ENCODE assay signal across 18 cellular contexts in genomic region chr18:79383388-79384056, GRCh38.
"Had no signal": no experiment of that assay in that cellular context is flagged by ENCODE, and none has a peak within 500 bp of the region (broad histone marks: within the 10 kb centered on the region; RNA-seq: fewer than 3 reads in every experiment).

No MANE protein-coding gene starts in this region.

- H3K4me3 ChIP-seq: prostate gland, stomach, thyroid gland, uterus had no signal

- H3K9me3 ChIP-seq: neutrophil, prostate gland, stomach, thyroid gland, uterus had no signal

- H3K27ac ChIP-seq: epithelial cell of prostate, neutrophil, prostate gland, stomach, thyroid gland, uterus had no signal

- H3K36me3 ChIP-seq: prostate gland, thyroid gland, uterus had no signal

- H3K4me1 ChIP-seq: prostate gland, thyroid gland, uterus had no signal

- H3K27me3 ChIP-seq: uterus had no signal

- DNase-seq: activated CD4-positive, alpha-beta T cell treated with anti-CD3 and anti-CD28 coated beads, Interleukin-2, amount 50 U/mL, for 4 hours; activated naive CD4-positive, alpha-beta T cell treated with anti-CD3 and anti-CD28 coated beads for 36 hours; activated T-cell treated with anti-CD3 and anti-CD28 coated beads, Interleukin-2, amount 50 U/mL, for 4 hours; caudate nucleus; cortex of kidney; effector memory CD8-positive, alpha-beta T cell; kidney glomerular epithelial cell; naive thymus-derived CD4-positive, alpha-beta T cell; stimulated activated CD4-positive, alpha-beta T cell treated with anti-CD3 and anti-CD28 coated beads, Interleukin-4, amount 100 ng/mL, for 1 hour; stimulated activated CD8-positive, alpha-beta memory T cell treated with anti-CD3 and anti-CD28 coated beads, Interleukin-4, amount 100 ng/mL, for 48 hours; T-helper 17 cell; thyroid gland; uterus had no signal

- ATAC-seq: activated CD4-positive, CD25-positive, alpha-beta regulatory T cell treated with anti-CD3 and anti-CD28 coated beads, Interleukin-2, amount 50 U/mL, for 24 hours; activated T-cell treated with anti-CD3 and anti-CD28 coated beads, Interleukin-2, amount 50 U/mL, for 4 hours; effector memory CD8-positive, alpha-beta T cell; naive thymus-derived CD4-positive, alpha-beta T cell; T-helper 17 cell had no signal
